Comparison of ENCODE assay signal across 9 cellular contexts in genomic region chr17:66540131-66540781, GRCh38.
DNase-seq lines count a peak whose midpoint lies in the region; ATAC-seq and TF ChIP-seq lines count a peak whose summit lies in the region.
"Had no signal": no experiment of that assay in that cellular context is flagged by ENCODE, and none has a peak within 500 bp of the region (broad histone marks: within the 10 kb centered on the region; RNA-seq: fewer than 3 reads in every experiment).

No MANE protein-coding gene starts in this region.

- H3K27me3 ChIP-seq in esophagus squamous epithelium, result no peaks in the 10 kb centered on the region
- no peaks in the 10 kb centered on the region for H3K27me3 ChIP-seq in naive thymus-derived CD4-positive, alpha-beta T cell (ENCODE audit: control insufficient read depth in 2 of 2, insufficient read depth in 2 of 2, low read length in 2 of 2)

- no peaks in the 10 kb centered on the region for H3K36me3 ChIP-seq in esophagus squamous epithelium
- H3K36me3 ChIP-seq in naive thymus-derived CD4-positive, alpha-beta T cell (ENCODE audit: control insufficient read depth in 2 of 3, insufficient read depth in 3 of 3, low read length in 3 of 3), result no peaks in the 10 kb centered on the region

- CTCF ChIA-PET in naive thymus-derived CD4-positive, alpha-beta T cell (lab: Charles Lee), result no interaction called here

- peak overlapping the region; percentile 30 to 77 (median 50) for H3K27ac ChIP-seq in esophagus squamous epithelium
- H3K27ac ChIP-seq in naive thymus-derived CD4-positive, alpha-beta T cell (ENCODE audit: low read depth, low read length), result no peak overlapping the region

- peak overlapping the region in 6 of 9 donors; percentile 21 to 63 (median 42) for H3K27ac Mint-ChIP-seq in naive thymus-derived CD4-positive, alpha-beta T cell

- H3K4me3 ChIP-seq in AG10803 (ENCODE audit: low read length), result peak overlapping the region; percentile 27
- peak overlapping the region in 1 of 4 donors; percentile 6 for H3K4me3 ChIP-seq in esophagus squamous epithelium
- no peak overlapping the region for H3K4me3 ChIP-seq in naive thymus-derived CD4-positive, alpha-beta T cell (ENCODE audit: low read length)

- peaks cover 44 to 88% (median 80%) of the 10 kb centered on the region in 7 donors for H3K4me1 Mint-ChIP-seq in naive thymus-derived CD4-positive, alpha-beta T cell

- H3K4me3 Mint-ChIP-seq in naive thymus-derived CD4-positive, alpha-beta T cell, result peak overlapping the region in 5 of 10 donors; percentile 30 to 66 (median 46)

- peaks cover 0 to 2% (median 0%) of the 10 kb centered on the region in 11 donors for H3K9me3 Mint-ChIP-seq in naive thymus-derived CD4-positive, alpha-beta T cell

- ATAC-seq in naive thymus-derived CD4-positive, alpha-beta T cell, result no peak
- ATAC-seq in GM21786 (IDR thresholded peaks at IDR 0.05; ENCODE audit: unreplicated experiment), result no peak
- ATAC-seq: left lobe of liver had no signal

- TF ChIP-seq POLR2A in esophagus squamous epithelium (IDR thresholded peaks at IDR 0.05), result no peak

- peak; percentile 82 for DNase-seq in AG10803 (ENCODE audit: low read depth)
- DNase-seq in NCI-H2227 treated with DMSO at 0.1 percent for 48 hours (lab: John Stamatoyannopoulos, UW), result peak; percentile 21
- DNase-seq in esophagus squamous epithelium (lab: John Stamatoyannopoulos, UW), result no peak
- no peak for DNase-seq in naive thymus-derived CD4-positive, alpha-beta T cell
- no peak for DNase-seq in NCI-H510A (lab: John Stamatoyannopoulos, UW)
- DNase-seq in NCI-H1417 treated with DMSO at 0.1 percent for 48 hours (lab: John Stamatoyannopoulos, UW), result no peak
- no peak for DNase-seq in ureter (ENCODE audit: low spot score)

- WGBS in esophagus squamous epithelium, 2 donors, result 56 to 63% methylated on average over 10 to 15 of the region's 17 CpGs

- POLR2A ChIA-PET in naive thymus-derived CD4-positive, alpha-beta T cell (lab: Charles Lee), result no interaction called here

- peaks cover 0 to 22% (median 6%) of the 10 kb centered on the region in 5 donors for H3K36me3 Mint-ChIP-seq in naive thymus-derived CD4-positive, alpha-beta T cell

- peaks cover 0 to 29% (median 8%) of the 10 kb centered on the region in 3 donors for H3K4me1 ChIP-seq in esophagus squamous epithelium
- peaks cover 19 to 29% of the 10 kb centered on the region in 2 donors for H3K4me1 ChIP-seq in naive thymus-derived CD4-positive, alpha-beta T cell (ENCODE audit: control insufficient read depth in 2 of 2, insufficient read depth in 2 of 2, low read length in 2 of 2)

- 0 out of 2 replicates have a peak, but pooled peaks have one; percentile 2 for TF ChIP-seq CTCF in AG10803 (conservative IDR thresholded peaks at IDR 0.05; ENCODE audit: low read length)
- no peak for TF ChIP-seq CTCF in esophagus squamous epithelium (IDR thresholded peaks at IDR 0.05)

- no peaks in the 10 kb centered on the region for H3K9me3 ChIP-seq in esophagus squamous epithelium
- no peaks in the 10 kb centered on the region for H3K9me3 ChIP-seq in naive thymus-derived CD4-positive, alpha-beta T cell (ENCODE audit: control insufficient read depth in 2 of 3, low read length in 3 of 3)

- H3K27me3 Mint-ChIP-seq in naive thymus-derived CD4-positive, alpha-beta T cell, result no peaks in the 10 kb centered on the region

- intact Hi-C loops in esophagus squamous epithelium (cut with DNase I), result no loop called here
- intact Hi-C loops in naive thymus-derived CD4-positive, alpha-beta T cell (cut with micrococcal nuclease), result loop anchor here in 1 of 2 donors (5.0 kb wide), 2 partner anchors 33 to 48 kb away; no protein-coding TSS in a partner anchor

Comparison
In these comparisons a context has a peak if more than half of its experiments do, and no peak if none do; other contexts are left out.
1. DNase-seq: peak in AG10803 (single experiment) and NCI-H2227 treated with DMSO at 0.1 percent for 48 hours (single experiment); none in esophagus squamous epithelium (single experiment), naive thymus-derived CD4-positive, alpha-beta T cell (0 of 9), NCI-H510A (single experiment), NCI-H1417 treated with DMSO at 0.1 percent for 48 hours (single experiment) and ureter (single experiment).